1 cellular context compared by ENCODE assay signal in genomic region chr20:19785886-19786285, GRCh38.
TF ChIP-seq lines count a peak whose summit lies in the region.

No MANE protein-coding gene starts in this region.

TF ChIP-seq in GM23338, 12 proteins besides CTCF, POLR2A, EP300 and RAD21 (continued from another document):
- TF ChIP-seq ZNF462 (CRISPR knock-in tag; IDR thresholded peaks at IDR 0.05) (no peak), STAT1 (IDR thresholded peaks at IDR 0.05; ENCODE audit: unreplicated experiment) (no peak), EZH2 (IDR thresholded peaks at IDR 0.05; ENCODE audit: low read depth, unreplicated experiment) (no peak), ZNF114 (CRISPR knock-in tag; IDR thresholded peaks at IDR 0.05) (no peak), ZNF331 (CRISPR knock-in tag; IDR thresholded peaks at IDR 0.05; ENCODE audit: low read depth) (no peak), ETS1 (IDR thresholded peaks at IDR 0.05) (no peak), REST (IDR thresholded peaks at IDR 0.05; ENCODE audit: unreplicated experiment) (no peak)
